ENCODE assay signal across 1 cellular context in the genomic region with DNA sequence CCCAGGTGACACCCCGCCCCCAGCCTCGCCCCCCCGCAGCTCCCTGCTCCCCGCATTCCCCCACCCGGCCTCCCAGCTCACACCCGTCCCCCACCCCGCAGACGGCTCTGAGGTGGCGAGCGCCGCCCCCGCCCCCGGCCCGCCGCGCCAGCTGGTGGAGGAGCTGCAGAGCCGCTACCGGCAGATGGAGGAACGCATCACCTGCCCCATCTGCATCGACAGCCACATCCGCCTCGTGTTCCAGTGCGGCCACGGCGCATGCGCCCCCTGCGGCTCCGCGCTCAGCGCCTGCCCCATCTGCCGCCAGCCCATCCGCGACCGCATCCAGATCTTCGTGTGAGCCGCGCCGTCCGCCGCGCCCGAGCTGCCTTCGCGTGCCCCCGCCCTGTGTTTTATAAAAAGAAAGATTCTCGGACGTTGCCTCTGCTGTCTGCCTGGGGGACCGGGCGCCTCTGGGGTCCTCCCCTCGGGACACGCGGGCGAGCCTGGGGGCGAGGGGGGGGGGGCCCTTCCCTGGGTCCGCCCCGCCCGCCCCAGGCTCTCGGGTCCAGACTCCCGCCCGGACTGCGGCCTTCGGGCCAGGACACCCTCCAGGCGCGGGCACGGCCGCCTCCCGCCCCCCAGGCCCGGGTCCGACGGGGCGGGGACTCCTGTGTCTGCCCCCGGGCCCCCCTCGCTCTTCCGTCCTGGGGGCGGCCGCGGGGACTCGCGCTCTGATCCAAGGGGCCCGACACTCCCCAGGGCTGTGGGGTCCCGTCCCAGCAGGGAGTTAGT.
TF ChIP-seq lines count a peak whose summit lies in the region.

No MANE protein-coding gene starts in this region.

TF ChIP-seq in WTC11, 78 proteins besides CTCF, POLR2A, EP300 and RAD21 (continued from another document and continues in another):
- TF ChIP-seq, protein P1, sequence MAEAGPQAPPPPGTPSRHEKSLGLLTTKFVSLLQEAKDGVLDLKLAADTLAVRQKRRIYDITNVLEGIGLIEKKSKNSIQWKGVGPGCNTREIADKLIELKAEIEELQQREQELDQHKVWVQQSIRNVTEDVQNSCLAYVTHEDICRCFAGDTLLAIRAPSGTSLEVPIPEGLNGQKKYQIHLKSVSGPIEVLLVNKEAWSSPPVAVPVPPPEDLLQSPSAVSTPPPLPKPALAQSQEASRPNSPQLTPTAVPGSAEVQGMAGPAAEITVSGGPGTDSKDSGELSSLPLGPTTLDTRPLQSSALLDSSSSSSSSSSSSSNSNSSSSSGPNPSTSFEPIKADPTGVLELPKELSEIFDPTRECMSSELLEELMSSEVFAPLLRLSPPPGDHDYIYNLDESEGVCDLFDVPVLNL (CRISPR knock-in tag; IDR thresholded peaks at IDR 0.05; ENCODE audit: borderline replicate concordance, low read depth), result no peak
- TF ChIP-seq FOXP1 (CRISPR knock-in tag; IDR thresholded peaks at IDR 0.05; ENCODE audit: borderline replicate concordance) (peak; percentile 67; the same call in 1 of the 2 replicates), RELA (CRISPR knock-in tag; IDR thresholded peaks at IDR 0.05; ENCODE audit: borderline replicate concordance) (peak; percentile 81; the same call in 1 of the 2 replicates), FOXJ3 (CRISPR knock-in tag; IDR thresholded peaks at IDR 0.05; ENCODE audit: borderline replicate concordance) (no peak), MYBL2 (CRISPR knock-in tag; IDR thresholded peaks at IDR 0.05) (peak; percentile 90), ZBTB21 (CRISPR knock-in tag; IDR thresholded peaks at IDR 0.05; ENCODE audit: borderline replicate concordance) (peak; percentile 69), TEAD1 (CRISPR knock-in tag; IDR thresholded peaks at IDR 0.05) (peak; percentile 75; the same call in 1 of the 2 replicates), SMAD4 (CRISPR knock-in tag; IDR thresholded peaks at IDR 0.05) (0 out of 2 replicates have a peak, but pooled peaks have one; percentile 37), NR2C2 (CRISPR knock-in tag; IDR thresholded peaks at IDR 0.05) (peak; percentile 43; the same call in 1 of the 2 replicates)
- TF ChIP-seq, protein P2, sequence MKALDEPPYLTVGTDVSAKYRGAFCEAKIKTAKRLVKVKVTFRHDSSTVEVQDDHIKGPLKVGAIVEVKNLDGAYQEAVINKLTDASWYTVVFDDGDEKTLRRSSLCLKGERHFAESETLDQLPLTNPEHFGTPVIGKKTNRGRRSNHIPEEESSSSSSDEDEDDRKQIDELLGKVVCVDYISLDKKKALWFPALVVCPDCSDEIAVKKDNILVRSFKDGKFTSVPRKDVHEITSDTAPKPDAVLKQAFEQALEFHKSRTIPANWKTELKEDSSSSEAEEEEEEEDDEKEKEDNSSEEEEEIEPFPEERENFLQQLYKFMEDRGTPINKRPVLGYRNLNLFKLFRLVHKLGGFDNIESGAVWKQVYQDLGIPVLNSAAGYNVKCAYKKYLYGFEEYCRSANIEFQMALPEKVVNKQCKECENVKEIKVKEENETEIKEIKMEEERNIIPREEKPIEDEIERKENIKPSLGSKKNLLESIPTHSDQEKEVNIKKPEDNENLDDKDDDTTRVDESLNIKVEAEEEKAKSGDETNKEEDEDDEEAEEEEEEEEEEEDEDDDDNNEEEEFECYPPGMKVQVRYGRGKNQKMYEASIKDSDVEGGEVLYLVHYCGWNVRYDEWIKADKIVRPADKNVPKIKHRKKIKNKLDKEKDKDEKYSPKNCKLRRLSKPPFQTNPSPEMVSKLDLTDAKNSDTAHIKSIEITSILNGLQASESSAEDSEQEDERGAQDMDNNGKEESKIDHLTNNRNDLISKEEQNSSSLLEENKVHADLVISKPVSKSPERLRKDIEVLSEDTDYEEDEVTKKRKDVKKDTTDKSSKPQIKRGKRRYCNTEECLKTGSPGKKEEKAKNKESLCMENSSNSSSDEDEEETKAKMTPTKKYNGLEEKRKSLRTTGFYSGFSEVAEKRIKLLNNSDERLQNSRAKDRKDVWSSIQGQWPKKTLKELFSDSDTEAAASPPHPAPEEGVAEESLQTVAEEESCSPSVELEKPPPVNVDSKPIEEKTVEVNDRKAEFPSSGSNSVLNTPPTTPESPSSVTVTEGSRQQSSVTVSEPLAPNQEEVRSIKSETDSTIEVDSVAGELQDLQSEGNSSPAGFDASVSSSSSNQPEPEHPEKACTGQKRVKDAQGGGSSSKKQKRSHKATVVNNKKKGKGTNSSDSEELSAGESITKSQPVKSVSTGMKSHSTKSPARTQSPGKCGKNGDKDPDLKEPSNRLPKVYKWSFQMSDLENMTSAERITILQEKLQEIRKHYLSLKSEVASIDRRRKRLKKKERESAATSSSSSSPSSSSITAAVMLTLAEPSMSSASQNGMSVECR (CRISPR knock-in tag; IDR thresholded peaks at IDR 0.05; ENCODE audit: borderline replicate concordance), result peak; percentile 58; the same call in 1 of the 2 replicates
- TF ChIP-seq, protein P3, sequence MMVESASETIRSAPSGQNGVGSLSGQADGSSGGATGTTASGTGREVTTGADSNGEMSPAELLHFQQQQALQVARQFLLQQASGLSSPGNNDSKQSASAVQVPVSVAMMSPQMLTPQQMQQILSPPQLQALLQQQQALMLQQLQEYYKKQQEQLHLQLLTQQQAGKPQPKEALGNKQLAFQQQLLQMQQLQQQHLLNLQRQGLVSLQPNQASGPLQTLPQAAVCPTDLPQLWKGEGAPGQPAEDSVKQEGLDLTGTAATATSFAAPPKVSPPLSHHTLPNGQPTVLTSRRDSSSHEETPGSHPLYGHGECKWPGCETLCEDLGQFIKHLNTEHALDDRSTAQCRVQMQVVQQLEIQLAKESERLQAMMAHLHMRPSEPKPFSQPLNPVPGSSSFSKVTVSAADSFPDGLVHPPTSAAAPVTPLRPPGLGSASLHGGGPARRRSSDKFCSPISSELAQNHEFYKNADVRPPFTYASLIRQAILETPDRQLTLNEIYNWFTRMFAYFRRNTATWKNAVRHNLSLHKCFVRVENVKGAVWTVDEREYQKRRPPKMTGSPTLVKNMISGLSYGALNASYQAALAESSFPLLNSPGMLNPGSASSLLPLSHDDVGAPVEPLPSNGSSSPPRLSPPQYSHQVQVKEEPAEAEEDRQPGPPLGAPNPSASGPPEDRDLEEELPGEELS (CRISPR knock-in tag; IDR thresholded peaks at IDR 0.05), result peak; percentile 98
- TF ChIP-seq, protein P4, sequence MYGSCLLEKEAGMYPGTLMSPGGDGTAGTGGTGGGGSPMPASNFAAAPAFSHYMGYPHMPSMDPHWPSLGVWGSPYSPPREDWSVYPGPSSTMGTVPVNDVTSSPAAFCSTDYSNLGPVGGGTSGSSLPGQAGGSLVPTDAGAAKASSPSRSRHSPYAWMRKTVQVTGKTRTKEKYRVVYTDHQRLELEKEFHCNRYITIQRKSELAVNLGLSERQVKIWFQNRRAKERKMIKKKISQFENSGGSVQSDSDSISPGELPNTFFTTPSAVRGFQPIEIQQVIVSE (CRISPR knock-in tag; IDR thresholded peaks at IDR 0.05; ENCODE audit: borderline replicate concordance), result no peak
- TF ChIP-seq, protein P5, sequence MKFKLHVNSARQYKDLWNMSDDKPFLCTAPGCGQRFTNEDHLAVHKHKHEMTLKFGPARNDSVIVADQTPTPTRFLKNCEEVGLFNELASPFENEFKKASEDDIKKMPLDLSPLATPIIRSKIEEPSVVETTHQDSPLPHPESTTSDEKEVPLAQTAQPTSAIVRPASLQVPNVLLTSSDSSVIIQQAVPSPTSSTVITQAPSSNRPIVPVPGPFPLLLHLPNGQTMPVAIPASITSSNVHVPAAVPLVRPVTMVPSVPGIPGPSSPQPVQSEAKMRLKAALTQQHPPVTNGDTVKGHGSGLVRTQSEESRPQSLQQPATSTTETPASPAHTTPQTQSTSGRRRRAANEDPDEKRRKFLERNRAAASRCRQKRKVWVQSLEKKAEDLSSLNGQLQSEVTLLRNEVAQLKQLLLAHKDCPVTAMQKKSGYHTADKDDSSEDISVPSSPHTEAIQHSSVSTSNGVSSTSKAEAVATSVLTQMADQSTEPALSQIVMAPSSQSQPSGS (CRISPR knock-in tag; IDR thresholded peaks at IDR 0.05; ENCODE audit: borderline replicate concordance, low read depth), result peak; percentile 40; the same call in 1 of the 2 replicates
- TF ChIP-seq, protein P6, sequence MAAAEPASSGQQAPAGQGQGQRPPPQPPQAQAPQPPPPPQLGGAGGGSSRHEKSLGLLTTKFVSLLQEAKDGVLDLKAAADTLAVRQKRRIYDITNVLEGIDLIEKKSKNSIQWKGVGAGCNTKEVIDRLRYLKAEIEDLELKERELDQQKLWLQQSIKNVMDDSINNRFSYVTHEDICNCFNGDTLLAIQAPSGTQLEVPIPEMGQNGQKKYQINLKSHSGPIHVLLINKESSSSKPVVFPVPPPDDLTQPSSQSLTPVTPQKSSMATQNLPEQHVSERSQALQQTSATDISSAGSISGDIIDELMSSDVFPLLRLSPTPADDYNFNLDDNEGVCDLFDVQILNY (CRISPR knock-in tag; IDR thresholded peaks at IDR 0.05), result peak; percentile 73; the same call in 1 of the 2 replicates
- TF ChIP-seq, protein P7, sequence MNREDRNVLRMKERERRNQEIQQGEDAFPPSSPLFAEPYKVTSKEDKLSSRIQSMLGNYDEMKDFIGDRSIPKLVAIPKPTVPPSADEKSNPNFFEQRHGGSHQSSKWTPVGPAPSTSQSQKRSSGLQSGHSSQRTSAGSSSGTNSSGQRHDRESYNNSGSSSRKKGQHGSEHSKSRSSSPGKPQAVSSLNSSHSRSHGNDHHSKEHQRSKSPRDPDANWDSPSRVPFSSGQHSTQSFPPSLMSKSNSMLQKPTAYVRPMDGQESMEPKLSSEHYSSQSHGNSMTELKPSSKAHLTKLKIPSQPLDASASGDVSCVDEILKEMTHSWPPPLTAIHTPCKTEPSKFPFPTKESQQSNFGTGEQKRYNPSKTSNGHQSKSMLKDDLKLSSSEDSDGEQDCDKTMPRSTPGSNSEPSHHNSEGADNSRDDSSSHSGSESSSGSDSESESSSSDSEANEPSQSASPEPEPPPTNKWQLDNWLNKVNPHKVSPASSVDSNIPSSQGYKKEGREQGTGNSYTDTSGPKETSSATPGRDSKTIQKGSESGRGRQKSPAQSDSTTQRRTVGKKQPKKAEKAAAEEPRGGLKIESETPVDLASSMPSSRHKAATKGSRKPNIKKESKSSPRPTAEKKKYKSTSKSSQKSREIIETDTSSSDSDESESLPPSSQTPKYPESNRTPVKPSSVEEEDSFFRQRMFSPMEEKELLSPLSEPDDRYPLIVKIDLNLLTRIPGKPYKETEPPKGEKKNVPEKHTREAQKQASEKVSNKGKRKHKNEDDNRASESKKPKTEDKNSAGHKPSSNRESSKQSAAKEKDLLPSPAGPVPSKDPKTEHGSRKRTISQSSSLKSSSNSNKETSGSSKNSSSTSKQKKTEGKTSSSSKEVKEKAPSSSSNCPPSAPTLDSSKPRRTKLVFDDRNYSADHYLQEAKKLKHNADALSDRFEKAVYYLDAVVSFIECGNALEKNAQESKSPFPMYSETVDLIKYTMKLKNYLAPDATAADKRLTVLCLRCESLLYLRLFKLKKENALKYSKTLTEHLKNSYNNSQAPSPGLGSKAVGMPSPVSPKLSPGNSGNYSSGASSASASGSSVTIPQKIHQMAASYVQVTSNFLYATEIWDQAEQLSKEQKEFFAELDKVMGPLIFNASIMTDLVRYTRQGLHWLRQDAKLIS (CRISPR knock-in tag; IDR thresholded peaks at IDR 0.05; ENCODE audit: borderline replicate concordance), result 0 out of 2 replicates have a peak, but pooled peaks have one; percentile 42
- TF ChIP-seq, protein P8, sequence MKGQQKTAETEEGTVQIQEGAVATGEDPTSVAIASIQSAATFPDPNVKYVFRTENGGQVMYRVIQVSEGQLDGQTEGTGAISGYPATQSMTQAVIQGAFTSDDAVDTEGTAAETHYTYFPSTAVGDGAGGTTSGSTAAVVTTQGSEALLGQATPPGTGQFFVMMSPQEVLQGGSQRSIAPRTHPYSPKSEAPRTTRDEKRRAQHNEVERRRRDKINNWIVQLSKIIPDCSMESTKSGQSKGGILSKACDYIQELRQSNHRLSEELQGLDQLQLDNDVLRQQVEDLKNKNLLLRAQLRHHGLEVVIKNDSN (CRISPR knock-in tag; IDR thresholded peaks at IDR 0.05), result peak; percentile 68; the same call in 1 of the 2 replicates
- TF ChIP-seq, protein P9, sequence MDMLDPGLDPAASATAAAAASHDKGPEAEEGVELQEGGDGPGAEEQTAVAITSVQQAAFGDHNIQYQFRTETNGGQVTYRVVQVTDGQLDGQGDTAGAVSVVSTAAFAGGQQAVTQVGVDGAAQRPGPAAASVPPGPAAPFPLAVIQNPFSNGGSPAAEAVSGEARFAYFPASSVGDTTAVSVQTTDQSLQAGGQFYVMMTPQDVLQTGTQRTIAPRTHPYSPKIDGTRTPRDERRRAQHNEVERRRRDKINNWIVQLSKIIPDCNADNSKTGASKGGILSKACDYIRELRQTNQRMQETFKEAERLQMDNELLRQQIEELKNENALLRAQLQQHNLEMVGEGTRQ (CRISPR knock-in tag; IDR thresholded peaks at IDR 0.05), result peak; percentile 43
- TF ChIP-seq, protein P10, sequence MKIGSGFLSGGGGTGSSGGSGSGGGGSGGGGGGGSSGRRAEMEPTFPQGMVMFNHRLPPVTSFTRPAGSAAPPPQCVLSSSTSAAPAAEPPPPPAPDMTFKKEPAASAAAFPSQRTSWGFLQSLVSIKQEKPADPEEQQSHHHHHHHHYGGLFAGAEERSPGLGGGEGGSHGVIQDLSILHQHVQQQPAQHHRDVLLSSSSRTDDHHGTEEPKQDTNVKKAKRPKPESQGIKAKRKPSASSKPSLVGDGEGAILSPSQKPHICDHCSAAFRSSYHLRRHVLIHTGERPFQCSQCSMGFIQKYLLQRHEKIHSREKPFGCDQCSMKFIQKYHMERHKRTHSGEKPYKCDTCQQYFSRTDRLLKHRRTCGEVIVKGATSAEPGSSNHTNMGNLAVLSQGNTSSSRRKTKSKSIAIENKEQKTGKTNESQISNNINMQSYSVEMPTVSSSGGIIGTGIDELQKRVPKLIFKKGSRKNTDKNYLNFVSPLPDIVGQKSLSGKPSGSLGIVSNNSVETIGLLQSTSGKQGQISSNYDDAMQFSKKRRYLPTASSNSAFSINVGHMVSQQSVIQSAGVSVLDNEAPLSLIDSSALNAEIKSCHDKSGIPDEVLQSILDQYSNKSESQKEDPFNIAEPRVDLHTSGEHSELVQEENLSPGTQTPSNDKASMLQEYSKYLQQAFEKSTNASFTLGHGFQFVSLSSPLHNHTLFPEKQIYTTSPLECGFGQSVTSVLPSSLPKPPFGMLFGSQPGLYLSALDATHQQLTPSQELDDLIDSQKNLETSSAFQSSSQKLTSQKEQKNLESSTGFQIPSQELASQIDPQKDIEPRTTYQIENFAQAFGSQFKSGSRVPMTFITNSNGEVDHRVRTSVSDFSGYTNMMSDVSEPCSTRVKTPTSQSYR (CRISPR knock-in tag; IDR thresholded peaks at IDR 0.05), result peak; percentile 91; the same call in 1 of the 2 replicates
- TF ChIP-seq, protein P11, sequence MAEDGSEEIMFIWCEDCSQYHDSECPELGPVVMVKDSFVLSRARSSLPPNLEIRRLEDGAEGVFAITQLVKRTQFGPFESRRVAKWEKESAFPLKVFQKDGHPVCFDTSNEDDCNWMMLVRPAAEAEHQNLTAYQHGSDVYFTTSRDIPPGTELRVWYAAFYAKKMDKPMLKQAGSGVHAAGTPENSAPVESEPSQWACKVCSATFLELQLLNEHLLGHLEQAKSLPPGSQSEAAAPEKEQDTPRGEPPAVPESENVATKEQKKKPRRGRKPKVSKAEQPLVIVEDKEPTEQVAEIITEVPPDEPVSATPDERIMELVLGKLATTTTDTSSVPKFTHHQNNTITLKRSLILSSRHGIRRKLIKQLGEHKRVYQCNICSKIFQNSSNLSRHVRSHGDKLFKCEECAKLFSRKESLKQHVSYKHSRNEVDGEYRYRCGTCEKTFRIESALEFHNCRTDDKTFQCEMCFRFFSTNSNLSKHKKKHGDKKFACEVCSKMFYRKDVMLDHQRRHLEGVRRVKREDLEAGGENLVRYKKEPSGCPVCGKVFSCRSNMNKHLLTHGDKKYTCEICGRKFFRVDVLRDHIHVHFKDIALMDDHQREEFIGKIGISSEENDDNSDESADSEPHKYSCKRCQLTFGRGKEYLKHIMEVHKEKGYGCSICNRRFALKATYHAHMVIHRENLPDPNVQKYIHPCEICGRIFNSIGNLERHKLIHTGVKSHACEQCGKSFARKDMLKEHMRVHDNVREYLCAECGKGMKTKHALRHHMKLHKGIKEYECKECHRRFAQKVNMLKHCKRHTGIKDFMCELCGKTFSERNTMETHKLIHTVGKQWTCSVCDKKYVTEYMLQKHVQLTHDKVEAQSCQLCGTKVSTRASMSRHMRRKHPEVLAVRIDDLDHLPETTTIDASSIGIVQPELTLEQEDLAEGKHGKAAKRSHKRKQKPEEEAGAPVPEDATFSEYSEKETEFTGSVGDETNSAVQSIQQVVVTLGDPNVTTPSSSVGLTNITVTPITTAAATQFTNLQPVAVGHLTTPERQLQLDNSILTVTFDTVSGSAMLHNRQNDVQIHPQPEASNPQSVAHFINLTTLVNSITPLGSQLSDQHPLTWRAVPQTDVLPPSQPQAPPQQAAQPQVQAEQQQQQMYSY (CRISPR knock-in tag; IDR thresholded peaks at IDR 0.05), result peak; percentile 98
